ENCODE assay signal across 29 cellular contexts in genomic region chr6:141349710-141350109, GRCh38.
"Had no signal": no experiment of that assay in that cellular context is flagged by ENCODE, and none has a peak within 500 bp of the region (broad histone marks: within the 10 kb centered on the region; RNA-seq: fewer than 3 reads in every experiment).

No MANE protein-coding gene starts in this region.

- DNase-seq: activated CD4-positive, alpha-beta memory T cell treated with anti-CD3 and anti-CD28 coated beads, Interleukin-2, amount 10 ng/mL, durations not matched to agents 7 days and 5 days; activated CD4-positive, alpha-beta T cell treated with anti-CD3 and anti-CD28 coated beads for 1 hour; activated CD4-positive, alpha-beta T cell treated with anti-CD3 and anti-CD28 coated beads for 36 hours; activated CD4-positive, alpha-beta T cell treated with anti-CD3 and anti-CD28 coated beads for 48 hours; activated CD4-positive, alpha-beta T cell treated with anti-CD3 and anti-CD28 coated beads, Interleukin-2, amount 10 ng/mL, durations not matched to agents 7 days and 5 days; activated CD4-positive, alpha-beta T cell treated with anti-CD3 and anti-CD28 coated beads, Interleukin-2, amount 50 U/mL, for 48 hours; activated CD4-positive, CD25-positive, alpha-beta regulatory T cell; activated CD8-positive, alpha-beta memory T cell treated with anti-CD3 and anti-CD28 coated beads for 24 hours; activated CD8-positive, alpha-beta memory T cell treated with anti-CD3 and anti-CD28 coated beads, Interleukin-2, amount 10 ng/mL, durations not matched to agents 7 days and 5 days; activated CD8-positive, alpha-beta memory T cell treated with anti-CD3 and anti-CD28 coated beads, Interleukin-2, amount 50 U/mL, for 48 hours; activated CD8-positive, alpha-beta T cell treated with anti-CD3 and anti-CD28 coated beads, Interleukin-2, amount 10 ng/mL, durations not matched to agents 7 days and 5 days; activated effector memory CD4-positive, alpha-beta T cell treated with Interleukin-2 at 50 U/mL for 16 hours; activated gamma-delta T cell; activated naive CD4-positive, alpha-beta T cell treated with anti-CD3 and anti-CD28 coated beads, Interleukin-2, amount 10 ng/mL, durations not matched to agents 7 days and 5 days; activated naive CD4-positive, alpha-beta T cell treated with Interleukin-2 at 50 U/mL for 16 hours; activated naive CD8-positive, alpha-beta T cell treated with anti-CD3 and anti-CD28 coated beads, Interleukin-2, amount 10 ng/mL, durations not matched to agents 7 days and 5 days; activated naive CD8-positive, alpha-beta T cell treated with anti-CD3 and anti-CD28 coated beads, Interleukin-2, amount 50 U/mL, for 24 hours; activated T-cell treated with anti-CD3 and anti-CD28 coated beads, Interleukin-2, amount 50 U/mL, for 24 hours; activated T-cell treated with anti-CD3 and anti-CD28 coated beads, Interleukin-2, amount 50 U/mL, for 48 hours; amygdala; anterior cingulate cortex; caudate nucleus; cerebellar nuclear complex; T-helper 1 cell; T-helper 2 cell; T-helper 9 cell; WERI-Rb-1 had no signal

- ATAC-seq: activated CD4-positive, alpha-beta T cell treated with anti-CD3 and anti-CD28 coated beads for 36 hours; activated CD4-positive, CD25-positive, alpha-beta regulatory T cell treated with anti-CD3 and anti-CD28 coated beads, Interleukin-2, amount 50 U/mL, for 24 hours; activated CD8-positive, alpha-beta memory T cell treated with anti-CD3 and anti-CD28 coated beads, Interleukin-2, amount 10 ng/mL, durations not matched to agents 7 days and 5 days; activated CD8-positive, alpha-beta T cell treated with anti-CD3 and anti-CD28 coated beads, Interleukin-2, amount 10 ng/mL, durations not matched to agents 7 days and 5 days; activated naive CD8-positive, alpha-beta T cell treated with anti-CD3 and anti-CD28 coated beads, Interleukin-2, amount 50 U/mL, for 24 hours; WTC11 had no signal
